In the genomic region with DNA sequence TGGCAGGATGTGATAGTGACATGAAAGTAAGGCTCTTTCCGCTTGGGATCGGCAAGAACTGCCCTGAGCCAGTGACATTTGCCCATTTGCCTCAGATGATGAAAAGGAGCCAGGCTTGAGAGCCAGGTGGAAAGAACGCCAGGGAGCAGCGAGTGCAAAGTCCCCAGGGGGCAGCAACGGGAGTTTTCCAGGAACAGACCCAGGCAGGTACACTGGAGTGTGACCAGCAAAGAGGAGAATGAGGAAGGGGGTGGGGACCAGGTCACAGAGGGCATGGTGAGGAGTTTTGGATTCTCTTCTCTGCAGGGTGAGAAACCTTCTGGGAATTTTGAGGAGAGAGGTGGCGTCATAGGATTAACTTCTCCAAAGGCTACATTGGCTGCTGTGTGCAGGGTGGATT, we compare ENCODE assay signal across 1 cellular context.
TF ChIP-seq lines count a peak whose summit lies in the region.

No MANE protein-coding gene starts in this region.

TF ChIP-seq in HepG2, 621 proteins besides CTCF, POLR2A, EP300 and RAD21 (continued from another document and continues in another):
- TF ChIP-seq, protein P1, sequence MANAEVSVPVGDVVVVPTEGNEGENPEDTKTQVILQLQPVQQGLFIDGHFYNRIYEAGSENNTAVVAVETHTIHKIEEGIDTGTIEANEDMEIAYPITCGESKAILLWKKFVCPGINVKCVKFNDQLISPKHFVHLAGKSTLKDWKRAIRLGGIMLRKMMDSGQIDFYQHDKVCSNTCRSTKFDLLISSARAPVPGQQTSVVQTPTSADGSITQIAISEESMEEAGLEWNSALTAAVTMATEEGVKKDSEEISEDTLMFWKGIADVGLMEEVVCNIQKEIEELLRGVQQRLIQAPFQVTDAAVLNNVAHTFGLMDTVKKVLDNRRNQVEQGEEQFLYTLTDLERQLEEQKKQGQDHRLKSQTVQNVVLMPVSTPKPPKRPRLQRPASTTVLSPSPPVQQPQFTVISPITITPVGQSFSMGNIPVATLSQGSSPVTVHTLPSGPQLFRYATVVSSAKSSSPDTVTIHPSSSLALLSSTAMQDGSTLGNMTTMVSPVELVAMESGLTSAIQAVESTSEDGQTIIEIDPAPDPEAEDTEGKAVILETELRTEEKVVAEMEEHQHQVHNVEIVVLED (CRISPR knock-in tag; IDR thresholded peaks at IDR 0.05; ENCODE audit: borderline replicate concordance), result no peak
- no peak for TF ChIP-seq ZC3H13 (CRISPR knock-in tag; IDR thresholded peaks at IDR 0.05)
- no peak for TF ChIP-seq SMYD3 (CRISPR knock-in tag; IDR thresholded peaks at IDR 0.05)
- 0 out of 2 replicates have a peak, but pooled peaks have one; percentile 42 for TF ChIP-seq ZNF619 (CRISPR knock-in tag; IDR thresholded peaks at IDR 0.05)
- peak; percentile 50; the same call in 1 of the 2 replicates for TF ChIP-seq NR2F6 (IDR thresholded peaks at IDR 0.05)
- TF ChIP-seq NR2F6 (CRISPR knock-in tag; IDR thresholded peaks at IDR 0.05), result peak; percentile 50
- peak; percentile 43 for TF ChIP-seq STAG1 (CRISPR knock-in tag; IDR thresholded peaks at IDR 0.05)
- peak; percentile 22 for TF ChIP-seq TEAD3 (CRISPR knock-in tag; optimal IDR thresholded peaks at IDR 0.05; ENCODE audit: borderline replicate concordance)
- TF ChIP-seq, protein P2, sequence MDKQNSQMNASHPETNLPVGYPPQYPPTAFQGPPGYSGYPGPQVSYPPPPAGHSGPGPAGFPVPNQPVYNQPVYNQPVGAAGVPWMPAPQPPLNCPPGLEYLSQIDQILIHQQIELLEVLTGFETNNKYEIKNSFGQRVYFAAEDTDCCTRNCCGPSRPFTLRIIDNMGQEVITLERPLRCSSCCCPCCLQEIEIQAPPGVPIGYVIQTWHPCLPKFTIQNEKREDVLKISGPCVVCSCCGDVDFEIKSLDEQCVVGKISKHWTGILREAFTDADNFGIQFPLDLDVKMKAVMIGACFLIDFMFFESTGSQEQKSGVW (CRISPR knock-in tag; IDR thresholded peaks at IDR 0.05; ENCODE audit: borderline replicate concordance), result no peak
- peak; percentile 39 for TF ChIP-seq GATAD2A (CRISPR knock-in tag; IDR thresholded peaks at IDR 0.05)
- TF ChIP-seq ATF7 (IDR thresholded peaks at IDR 0.05), result no peak
- TF ChIP-seq ATF7 (CRISPR knock-in tag; IDR thresholded peaks at IDR 0.05), result no peak
- no peak for TF ChIP-seq ZNF724P (CRISPR knock-in tag; IDR thresholded peaks at IDR 0.05; ENCODE audit: borderline replicate concordance)
- TF ChIP-seq SRSF1 (optimal IDR thresholded peaks at IDR 0.05; ENCODE audit: low read depth, low read length), result no peak
- TF ChIP-seq, protein P3, sequence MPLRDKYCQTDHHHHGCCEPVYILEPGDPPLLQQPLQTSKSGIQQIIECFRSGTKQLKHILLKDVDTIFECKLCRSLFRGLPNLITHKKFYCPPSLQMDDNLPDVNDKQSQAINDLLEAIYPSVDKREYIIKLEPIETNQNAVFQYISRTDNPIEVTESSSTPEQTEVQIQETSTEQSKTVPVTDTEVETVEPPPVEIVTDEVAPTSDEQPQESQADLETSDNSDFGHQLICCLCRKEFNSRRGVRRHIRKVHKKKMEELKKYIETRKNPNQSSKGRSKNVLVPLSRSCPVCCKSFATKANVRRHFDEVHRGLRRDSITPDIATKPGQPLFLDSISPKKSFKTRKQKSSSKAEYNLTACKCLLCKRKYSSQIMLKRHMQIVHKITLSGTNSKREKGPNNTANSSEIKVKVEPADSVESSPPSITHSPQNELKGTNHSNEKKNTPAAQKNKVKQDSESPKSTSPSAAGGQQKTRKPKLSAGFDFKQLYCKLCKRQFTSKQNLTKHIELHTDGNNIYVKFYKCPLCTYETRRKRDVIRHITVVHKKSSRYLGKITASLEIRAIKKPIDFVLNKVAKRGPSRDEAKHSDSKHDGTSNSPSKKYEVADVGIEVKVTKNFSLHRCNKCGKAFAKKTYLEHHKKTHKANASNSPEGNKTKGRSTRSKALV (CRISPR knock-in tag; IDR thresholded peaks at IDR 0.05), result no peak
- TF ChIP-seq SOX13 (IDR thresholded peaks at IDR 0.05), result no peak
- TF ChIP-seq SOX13 (CRISPR knock-in tag; conservative IDR thresholded peaks at IDR 0.05 in 1 of 2, IDR thresholded peaks at IDR 0.05 in 1 of 2), result peak in 1 of 2 experiments; percentile 28; a peak in 1 of 4 replicates
- TF ChIP-seq, protein P4, sequence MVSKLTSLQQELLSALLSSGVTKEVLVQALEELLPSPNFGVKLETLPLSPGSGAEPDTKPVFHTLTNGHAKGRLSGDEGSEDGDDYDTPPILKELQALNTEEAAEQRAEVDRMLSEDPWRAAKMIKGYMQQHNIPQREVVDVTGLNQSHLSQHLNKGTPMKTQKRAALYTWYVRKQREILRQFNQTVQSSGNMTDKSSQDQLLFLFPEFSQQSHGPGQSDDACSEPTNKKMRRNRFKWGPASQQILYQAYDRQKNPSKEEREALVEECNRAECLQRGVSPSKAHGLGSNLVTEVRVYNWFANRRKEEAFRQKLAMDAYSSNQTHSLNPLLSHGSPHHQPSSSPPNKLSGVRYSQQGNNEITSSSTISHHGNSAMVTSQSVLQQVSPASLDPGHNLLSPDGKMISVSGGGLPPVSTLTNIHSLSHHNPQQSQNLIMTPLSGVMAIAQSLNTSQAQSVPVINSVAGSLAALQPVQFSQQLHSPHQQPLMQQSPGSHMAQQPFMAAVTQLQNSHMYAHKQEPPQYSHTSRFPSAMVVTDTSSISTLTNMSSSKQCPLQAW (CRISPR knock-in tag; IDR thresholded peaks at IDR 0.05), result 0 out of 2 replicates have a peak, but pooled peaks have one; percentile 28
- TF ChIP-seq NPAS2 (CRISPR knock-in tag; IDR thresholded peaks at IDR 0.05; ENCODE audit: borderline replicate concordance), result no peak
- peak; percentile 47; the same call in 1 of the 2 replicates for TF ChIP-seq HMG20A (CRISPR knock-in tag; IDR thresholded peaks at IDR 0.05; ENCODE audit: borderline replicate concordance)
- no peak for TF ChIP-seq EZH2 (conservative IDR thresholded peaks at IDR 0.05; ENCODE audit: low read depth, low read length)
- no peak for TF ChIP-seq DPF2 (CRISPR knock-in tag; IDR thresholded peaks at IDR 0.05; ENCODE audit: borderline replicate concordance, low read depth)
- TF ChIP-seq ELF3 (CRISPR knock-in tag; IDR thresholded peaks at IDR 0.05), result peak; percentile 53
- peak; percentile 19; the same call in 1 of the 2 replicates for TF ChIP-seq SMC3 (IDR thresholded peaks at IDR 0.05; ENCODE audit: low read length)
- TF ChIP-seq SAP130 (CRISPR knock-in tag; IDR thresholded peaks at IDR 0.05; ENCODE audit: low read depth), result 0 out of 2 replicates have a peak, but pooled peaks have one; percentile 16
- TF ChIP-seq, protein P5, sequence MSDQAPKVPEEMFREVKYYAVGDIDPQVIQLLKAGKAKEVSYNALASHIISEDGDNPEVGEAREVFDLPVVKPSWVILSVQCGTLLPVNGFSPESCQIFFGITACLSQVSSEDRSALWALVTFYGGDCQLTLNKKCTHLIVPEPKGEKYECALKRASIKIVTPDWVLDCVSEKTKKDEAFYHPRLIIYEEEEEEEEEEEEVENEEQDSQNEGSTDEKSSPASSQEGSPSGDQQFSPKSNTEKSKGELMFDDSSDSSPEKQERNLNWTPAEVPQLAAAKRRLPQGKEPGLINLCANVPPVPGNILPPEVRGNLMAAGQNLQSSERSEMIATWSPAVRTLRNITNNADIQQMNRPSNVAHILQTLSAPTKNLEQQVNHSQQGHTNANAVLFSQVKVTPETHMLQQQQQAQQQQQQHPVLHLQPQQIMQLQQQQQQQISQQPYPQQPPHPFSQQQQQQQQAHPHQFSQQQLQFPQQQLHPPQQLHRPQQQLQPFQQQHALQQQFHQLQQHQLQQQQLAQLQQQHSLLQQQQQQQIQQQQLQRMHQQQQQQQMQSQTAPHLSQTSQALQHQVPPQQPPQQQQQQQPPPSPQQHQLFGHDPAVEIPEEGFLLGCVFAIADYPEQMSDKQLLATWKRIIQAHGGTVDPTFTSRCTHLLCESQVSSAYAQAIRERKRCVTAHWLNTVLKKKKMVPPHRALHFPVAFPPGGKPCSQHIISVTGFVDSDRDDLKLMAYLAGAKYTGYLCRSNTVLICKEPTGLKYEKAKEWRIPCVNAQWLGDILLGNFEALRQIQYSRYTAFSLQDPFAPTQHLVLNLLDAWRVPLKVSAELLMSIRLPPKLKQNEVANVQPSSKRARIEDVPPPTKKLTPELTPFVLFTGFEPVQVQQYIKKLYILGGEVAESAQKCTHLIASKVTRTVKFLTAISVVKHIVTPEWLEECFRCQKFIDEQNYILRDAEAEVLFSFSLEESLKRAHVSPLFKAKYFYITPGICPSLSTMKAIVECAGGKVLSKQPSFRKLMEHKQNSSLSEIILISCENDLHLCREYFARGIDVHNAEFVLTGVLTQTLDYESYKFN (CRISPR knock-in tag; conservative IDR thresholded peaks at IDR 0.05), result 0 out of 2 replicates have a peak, but pooled peaks have one; percentile 28
- TF ChIP-seq ZNF335 (CRISPR knock-in tag; IDR thresholded peaks at IDR 0.05), result 0 out of 2 replicates have a peak, but pooled peaks have one; percentile 21
- TF ChIP-seq, protein P6, sequence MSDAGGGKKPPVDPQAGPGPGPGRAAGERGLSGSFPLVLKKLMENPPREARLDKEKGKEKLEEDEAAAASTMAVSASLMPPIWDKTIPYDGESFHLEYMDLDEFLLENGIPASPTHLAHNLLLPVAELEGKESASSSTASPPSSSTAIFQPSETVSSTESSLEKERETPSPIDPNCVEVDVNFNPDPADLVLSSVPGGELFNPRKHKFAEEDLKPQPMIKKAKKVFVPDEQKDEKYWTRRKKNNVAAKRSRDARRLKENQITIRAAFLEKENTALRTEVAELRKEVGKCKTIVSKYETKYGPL (CRISPR knock-in tag; IDR thresholded peaks at IDR 0.05), result no peak
- TF ChIP-seq ZNF768 (CRISPR knock-in tag; IDR thresholded peaks at IDR 0.05), result peak; percentile 74
- TF ChIP-seq ZNF337 (CRISPR knock-in tag; IDR thresholded peaks at IDR 0.05; ENCODE audit: borderline replicate concordance, low read depth), result no peak
- 0 out of 2 replicates have a peak, but pooled peaks have one; percentile 33 for TF ChIP-seq ZNF124 (CRISPR knock-in tag; IDR thresholded peaks at IDR 0.05)
- TF ChIP-seq TBL1XR1 (IDR thresholded peaks at IDR 0.05; ENCODE audit: borderline replicate concordance, low read length, partially characterized antibody), result peak; percentile 31
- TF ChIP-seq ZMYM4 (CRISPR knock-in tag; IDR thresholded peaks at IDR 0.05), result no peak
- TF ChIP-seq SP4 (CRISPR knock-in tag; IDR thresholded peaks at IDR 0.05), result peak; percentile 48; the same call in 1 of the 2 replicates
- TF ChIP-seq, protein P7, sequence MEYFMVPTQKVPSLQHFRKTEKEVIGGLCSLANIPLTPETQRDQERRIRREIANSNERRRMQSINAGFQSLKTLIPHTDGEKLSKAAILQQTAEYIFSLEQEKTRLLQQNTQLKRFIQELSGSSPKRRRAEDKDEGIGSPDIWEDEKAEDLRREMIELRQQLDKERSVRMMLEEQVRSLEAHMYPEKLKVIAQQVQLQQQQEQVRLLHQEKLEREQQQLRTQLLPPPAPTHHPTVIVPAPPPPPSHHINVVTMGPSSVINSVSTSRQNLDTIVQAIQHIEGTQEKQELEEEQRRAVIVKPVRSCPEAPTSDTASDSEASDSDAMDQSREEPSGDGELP (IDR thresholded peaks at IDR 0.05; ENCODE audit: borderline replicate concordance, low read depth), result peak; percentile 39; the same call in 1 of the 2 replicates
- 0 out of 2 replicates have a peak, but pooled peaks have one; percentile 12 for TF ChIP-seq CEBPG (CRISPR knock-in tag; IDR thresholded peaks at IDR 0.05)
- peak; percentile 18; the same call in 1 of the 2 replicates for TF ChIP-seq POGZ (CRISPR knock-in tag; IDR thresholded peaks at IDR 0.05)
- TF ChIP-seq TARDBP (CRISPR knock-in tag; IDR thresholded peaks at IDR 0.05), result no peak
- no peak for TF ChIP-seq SOX6 (IDR thresholded peaks at IDR 0.05)
- peak; percentile 42 for TF ChIP-seq SOX6 (CRISPR knock-in tag; IDR thresholded peaks at IDR 0.05)
- peak; percentile 70; the same call in 1 of the 2 replicates for TF ChIP-seq HNF4A (CRISPR knock-in tag; IDR thresholded peaks at IDR 0.05)
- TF ChIP-seq, protein P8, sequence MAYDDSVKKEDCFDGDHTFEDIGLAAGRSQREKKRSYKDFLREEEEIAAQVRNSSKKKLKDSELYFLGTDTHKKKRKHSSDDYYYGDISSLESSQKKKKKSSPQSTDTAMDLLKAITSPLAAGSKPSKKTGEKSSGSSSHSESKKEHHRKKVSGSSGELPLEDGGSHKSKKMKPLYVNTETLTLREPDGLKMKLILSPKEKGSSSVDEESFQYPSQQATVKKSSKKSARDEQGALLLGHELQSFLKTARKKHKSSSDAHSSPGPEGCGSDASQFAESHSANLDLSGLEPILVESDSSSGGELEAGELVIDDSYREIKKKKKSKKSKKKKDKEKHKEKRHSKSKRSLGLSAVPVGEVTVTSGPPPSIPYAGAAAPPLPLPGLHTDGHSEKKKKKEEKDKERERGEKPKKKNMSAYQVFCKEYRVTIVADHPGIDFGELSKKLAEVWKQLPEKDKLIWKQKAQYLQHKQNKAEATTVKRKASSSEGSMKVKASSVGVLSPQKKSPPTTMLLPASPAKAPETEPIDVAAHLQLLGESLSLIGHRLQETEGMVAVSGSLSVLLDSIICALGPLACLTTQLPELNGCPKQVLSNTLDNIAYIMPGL (CRISPR knock-in tag; IDR thresholded peaks at IDR 0.05; ENCODE audit: borderline replicate concordance in 1 of 2, low read depth in 1 of 2), result peak in 1 of 2 experiments; percentile 49; a peak in 1 of 4 replicates
- TF ChIP-seq MXI1 (IDR thresholded peaks at IDR 0.05; ENCODE audit: borderline replicate concordance, low read depth, low read length), result no peak
- TF ChIP-seq, protein P9, sequence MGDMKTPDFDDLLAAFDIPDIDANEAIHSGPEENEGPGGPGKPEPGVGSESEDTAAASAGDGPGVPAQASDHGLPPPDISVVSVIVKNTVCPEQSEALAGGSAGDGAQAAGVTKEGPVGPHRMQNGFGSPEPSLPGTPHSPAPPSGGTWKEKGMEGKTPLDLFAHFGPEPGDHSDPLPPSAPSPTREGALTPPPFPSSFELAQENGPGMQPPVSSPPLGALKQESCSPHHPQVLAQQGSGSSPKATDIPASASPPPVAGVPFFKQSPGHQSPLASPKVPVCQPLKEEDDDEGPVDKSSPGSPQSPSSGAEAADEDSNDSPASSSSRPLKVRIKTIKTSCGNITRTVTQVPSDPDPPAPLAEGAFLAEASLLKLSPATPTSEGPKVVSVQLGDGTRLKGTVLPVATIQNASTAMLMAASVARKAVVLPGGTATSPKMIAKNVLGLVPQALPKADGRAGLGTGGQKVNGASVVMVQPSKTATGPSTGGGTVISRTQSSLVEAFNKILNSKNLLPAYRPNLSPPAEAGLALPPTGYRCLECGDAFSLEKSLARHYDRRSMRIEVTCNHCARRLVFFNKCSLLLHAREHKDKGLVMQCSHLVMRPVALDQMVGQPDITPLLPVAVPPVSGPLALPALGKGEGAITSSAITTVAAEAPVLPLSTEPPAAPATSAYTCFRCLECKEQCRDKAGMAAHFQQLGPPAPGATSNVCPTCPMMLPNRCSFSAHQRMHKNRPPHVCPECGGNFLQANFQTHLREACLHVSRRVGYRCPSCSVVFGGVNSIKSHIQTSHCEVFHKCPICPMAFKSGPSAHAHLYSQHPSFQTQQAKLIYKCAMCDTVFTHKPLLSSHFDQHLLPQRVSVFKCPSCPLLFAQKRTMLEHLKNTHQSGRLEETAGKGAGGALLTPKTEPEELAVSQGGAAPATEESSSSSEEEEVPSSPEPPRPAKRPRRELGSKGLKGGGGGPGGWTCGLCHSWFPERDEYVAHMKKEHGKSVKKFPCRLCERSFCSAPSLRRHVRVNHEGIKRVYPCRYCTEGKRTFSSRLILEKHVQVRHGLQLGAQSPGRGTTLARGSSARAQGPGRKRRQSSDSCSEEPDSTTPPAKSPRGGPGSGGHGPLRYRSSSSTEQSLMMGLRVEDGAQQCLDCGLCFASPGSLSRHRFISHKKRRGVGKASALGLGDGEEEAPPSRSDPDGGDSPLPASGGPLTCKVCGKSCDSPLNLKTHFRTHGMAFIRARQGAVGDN (CRISPR knock-in tag; IDR thresholded peaks at IDR 0.05), result peak; percentile 43; the same call in 1 of the 2 replicates
